16 cellular contexts compared by ENCODE assay signal in the genomic region with DNA sequence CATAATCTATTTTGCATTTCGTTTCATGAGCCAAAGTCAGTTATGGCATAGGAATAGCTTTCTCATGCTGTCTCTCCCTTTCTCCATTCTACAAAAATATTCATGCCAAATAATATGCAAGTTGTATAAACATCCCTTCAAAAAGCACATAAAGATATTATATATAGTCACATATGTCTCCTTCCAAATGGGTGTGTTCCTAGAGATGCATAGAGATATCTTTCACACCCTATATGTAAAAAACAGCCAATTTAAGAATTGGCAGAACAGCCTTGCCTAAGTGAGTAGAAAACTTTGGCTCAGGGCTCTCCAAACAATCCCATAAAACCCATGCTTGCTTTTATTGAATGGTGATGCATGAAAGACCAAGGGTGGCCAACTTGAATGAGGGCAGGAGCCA.
A peak's percentile ranks its signal among the peaks of the same experiment; 100 is the strongest.
DNase-seq lines count a peak whose midpoint lies in the region; ATAC-seq, FAIRE-seq and TF ChIP-seq lines count a peak whose summit lies in the region.
"Had no signal": no experiment of that assay in that cellular context is flagged by ENCODE, and none has a peak within 500 bp of the region (broad histone marks: within the 10 kb centered on the region; RNA-seq: fewer than 3 reads in every experiment).

No MANE protein-coding gene starts in this region.

- H3K79me1 ChIP-seq in IMR-90 (ENCODE audit: low read depth in 1 of 2, low read length in 2 of 2) (peaks cover 0 to 27% of the 10 kb centered on the region in 2 experiments; a peak in 2 of 4 replicates), mesenchymal stem cell (replicated peaks; ENCODE audit: low read length, poor library complexity, severe bottlenecking) (peaks cover 9% of the 10 kb centered on the region)

- H3K4me2 ChIP-seq in IMR-90 (ENCODE audit: low read depth, low read length): no peak overlapping the region
- no peak overlapping the region for H3K4me2 ChIP-seq in astrocyte (ENCODE audit: low read length)
- no peak overlapping the region for H3K4me2 ChIP-seq in mesenchymal stem cell (ENCODE audit: low read length, poor library complexity, severe bottlenecking)

- peak overlapping the region; percentile 84 for H3K14ac ChIP-seq in IMR-90 (replicated peaks; ENCODE audit: low read depth, low read length)
- H3K14ac ChIP-seq in mesenchymal stem cell (ENCODE audit: low read length in 2 of 2): no peak overlapping the region

- peaks cover 24% of the 10 kb centered on the region for H3K9me1 ChIP-seq in IMR-90 (ENCODE audit: insufficient read depth, low read length)

- no peaks in the 10 kb centered on the region for H4K20me1 ChIP-seq in IMR-90 (ENCODE audit: insufficient read depth, low read length)
- H4K20me1 ChIP-seq in astrocyte (ENCODE audit: insufficient read depth, low read length): no peaks in the 10 kb centered on the region

- H2AK5ac ChIP-seq in IMR-90 (ENCODE audit: low read depth, low read length): peak overlapping the region; percentile 23
- H2AK5ac ChIP-seq in mesenchymal stem cell (ENCODE audit: low read length, severe bottlenecking): peak overlapping the region; percentile 96

- H2BK5ac ChIP-seq in IMR-90 (ENCODE audit: low read depth, low read length, poor library complexity, severe bottlenecking) (no peak overlapping the region), mesenchymal stem cell (ENCODE audit: low read depth, low read length, poor library complexity, severe bottlenecking) (no peak overlapping the region)

- no TSS peak for BruUV-seq in IMR-90 (replicated peaks; lab: Mats Ljungman, UMichigan)

- H3K27me3 ChIP-seq in IMR-90 (ENCODE audit: control insufficient read depth, insufficient read depth, low read length): no peaks in the 10 kb centered on the region
- H3K27me3 ChIP-seq in astrocyte (ENCODE audit: insufficient read depth, low read length): no peaks in the 10 kb centered on the region
- no peaks in the 10 kb centered on the region for H3K27me3 ChIP-seq in mesenchymal stem cell (ENCODE audit: control insufficient read depth in 1 of 2, insufficient read depth in 1 of 2, low read length in 2 of 2)

- H2BK120ac ChIP-seq in IMR-90 (ENCODE audit: low read depth, low read length) (peak overlapping the region; percentile 97), mesenchymal stem cell (ENCODE audit: low read depth, low read length) (no peak overlapping the region)

- H2BK15ac ChIP-seq in IMR-90 (ENCODE audit: low read depth, low read length) (peak overlapping the region; percentile 75; the same call in 2 of the 3 replicates), mesenchymal stem cell (ENCODE audit: low read depth, poor library complexity, severe bottlenecking) (no peak overlapping the region)

- H3K4me3 ChIP-seq in IMR-90 (ENCODE audit: insufficient read depth, low read depth, low read length) (no peak overlapping the region), astrocyte (ENCODE audit: insufficient read depth, low read depth, low read length) (no peak overlapping the region), mesenchymal stem cell (ENCODE audit: insufficient read depth in 1 of 2, low read depth in 1 of 2, low read length in 2 of 2) (no peak overlapping the region)
- H3K4me3 ChIP-seq: GM23248 had no signal

- H3K4ac ChIP-seq in IMR-90 (ENCODE audit: low read depth, low read length) (peak overlapping the region; percentile 96; the same call in 1 of the 2 replicates), mesenchymal stem cell (ENCODE audit: low read depth in 1 of 2, low read length in 2 of 2) (no peak overlapping the region)

- intact Hi-C loops in IMR-90 (cut with micrococcal nuclease): no loop called here

- H2AK9ac ChIP-seq in IMR-90 (replicated peaks; ENCODE audit: low read depth, low read length, poor library complexity): no peak overlapping the region

- H3K23ac ChIP-seq in IMR-90 (ENCODE audit: low read depth, low read length) (peak overlapping the region; percentile 18; the same call in 1 of the 2 replicates), mesenchymal stem cell (ENCODE audit: low read length in 2 of 2) (no peak overlapping the region)

- peak overlapping the region; percentile 32; the same call in 1 of the 2 replicates for H4K5ac ChIP-seq in IMR-90 (ENCODE audit: low read depth, low read length)

- H3K36me3 ChIP-seq in IMR-90 (ENCODE audit: control insufficient read depth, insufficient read depth, low read length) (no peaks in the 10 kb centered on the region), astrocyte (ENCODE audit: insufficient read depth, low read length) (no peaks in the 10 kb centered on the region), mesenchymal stem cell (ENCODE audit: control insufficient read depth in 1 of 2, insufficient read depth in 2 of 2, low read depth in 1 of 2, low read length in 2 of 2) (no peaks in the 10 kb centered on the region)

- TF ChIP-seq POLR2A in IMR-90 (IDR thresholded peaks at IDR 0.05; ENCODE audit: low read depth, low read length): no peak

- peaks cover 8% of the 10 kb centered on the region for H3K79me2 ChIP-seq in astrocyte (ENCODE audit: insufficient read depth, low read length)

- TF ChIP-seq RAD21 in IMR-90 (IDR thresholded peaks at IDR 0.05; ENCODE audit: low read length): no peak

- POLR2A ChIA-PET in IMR-90 (lab: Charles Lee; ENCODE audit: unreplicated experiment): no interaction called here

- H3K18ac ChIP-seq in IMR-90 (ENCODE audit: low read depth, low read length) (no peak overlapping the region), mesenchymal stem cell (ENCODE audit: low read depth in 1 of 2, low read length in 2 of 2) (no peak overlapping the region)

- in situ Hi-C loops in IMR-90 (cut with MboI; ENCODE audit: low sequenced_read_pairs): no loop called here

- H3K27ac Mint-ChIP-seq in astrocyte (ENCODE audit: unreplicated experiment): peak overlapping the region; percentile 48
- no peak overlapping the region for H3K27ac Mint-ChIP-seq in glutamatergic neuron (ENCODE audit: unreplicated experiment)
- H3K27ac Mint-ChIP-seq: CD4-positive, alpha-beta T cell had no signal

- TF ChIP-seq CTCF in IMR-90 (conservative IDR thresholded peaks at IDR 0.05; ENCODE audit: low read depth, low read length): no peak
- no peak for TF ChIP-seq CTCF in astrocyte (IDR thresholded peaks at IDR 0.05; ENCODE audit: insufficient read depth, low read depth, low read length)
- no peak for TF ChIP-seq CTCF in glutamatergic neuron (IDR thresholded peaks at IDR 0.05; ENCODE audit: partially characterized antibody, unreplicated experiment)

- H3K4me1 ChIP-seq in IMR-90 (ENCODE audit: control insufficient read depth, insufficient read depth, low read length): peaks cover 26% of the 10 kb centered on the region
- peaks cover 56% of the 10 kb centered on the region for H3K4me1 ChIP-seq in astrocyte (ENCODE audit: insufficient read depth, low read length)
- peaks cover 20% of the 10 kb centered on the region for H3K4me1 ChIP-seq in mesenchymal stem cell (ENCODE audit: control insufficient read depth, insufficient read depth, low read depth, low read length)

- no peak overlapping the region for H3K9ac ChIP-seq in IMR-90 (ENCODE audit: low read depth, low read length)
- H3K9ac ChIP-seq in astrocyte (ENCODE audit: low read length): no peak overlapping the region
- no peak overlapping the region for H3K9ac ChIP-seq in mesenchymal stem cell (ENCODE audit: low read length)
- H3K9ac ChIP-seq: GM23248 had no signal

- no peak overlapping the region for H3K27ac ChIP-seq in IMR-90 (ENCODE audit: insufficient read depth, low read length)
- no peak overlapping the region for H3K27ac ChIP-seq in astrocyte (ENCODE audit: low read depth, low read length)
- peak overlapping the region; percentile 94 for H3K27ac ChIP-seq in mesenchymal stem cell (ENCODE audit: low read length, poor library complexity, severe bottlenecking)
- H3K27ac ChIP-seq: GM23248 had no signal

- CTCF ChIA-PET in IMR-90 (lab: Yijun Ruan, JAX): no interaction called here

- H3K27me3 Mint-ChIP-seq in astrocyte (ENCODE audit: low read depth, unreplicated experiment) (no peaks in the 10 kb centered on the region), glutamatergic neuron (ENCODE audit: unreplicated experiment) (peaks cover 4% of the 10 kb centered on the region)
- H3K27me3 Mint-ChIP-seq: CD4-positive, alpha-beta T cell had no signal

- H3K9me3 ChIP-seq in IMR-90 (ENCODE audit: control insufficient read depth, insufficient read depth, low read length) (peaks cover 3% of the 10 kb centered on the region; the same call in 1 of the 2 replicates), astrocyte (ENCODE audit: insufficient read depth, low read depth, low read length) (no peaks in the 10 kb centered on the region), mesenchymal stem cell (ENCODE audit: control insufficient read depth, low read length) (no peaks in the 10 kb centered on the region)

- H3K4me1 Mint-ChIP-seq in astrocyte (ENCODE audit: low read depth, unreplicated experiment) (peaks cover 78% of the 10 kb centered on the region), glutamatergic neuron (ENCODE audit: low read depth, unreplicated experiment) (peaks cover 23% of the 10 kb centered on the region)

- H3K4me3 Mint-ChIP-seq in astrocyte (ENCODE audit: unreplicated experiment) (no peak overlapping the region), glutamatergic neuron (ENCODE audit: unreplicated experiment) (no peak overlapping the region)
- H3K4me3 Mint-ChIP-seq: CD4-positive, alpha-beta T cell had no signal

- dilution Hi-C loops in IMR-90 (cut with HindIII; ENCODE audit: low sequenced_read_pairs, unreplicated experiment): no loop called here

- WGBS in IMR-90 (ENCODE audit: extremely low coverage in 2 of 2, insufficient read length in 1 of 2), 2 experiments: no CpG with 5 or more reads among the region's 1 CpG
- 71% methylated on average over 1 of the region's 1 CpG for WGBS in mesenchymal stem cell

- H4K91ac ChIP-seq in IMR-90 (ENCODE audit: insufficient read depth, low read depth, low read length): peak overlapping the region; percentile 89; the same call in 1 of the 2 replicates
- H4K91ac ChIP-seq in mesenchymal stem cell (ENCODE audit: low read length): no peak overlapping the region

- FAIRE-seq in astrocyte (lab: Jason Lieb, UNC): no peak
- FAIRE-seq: H54, HepG2 had no signal

- H3K56ac ChIP-seq in IMR-90 (ENCODE audit: extremely low read depth, insufficient read depth, low read length): no peak overlapping the region

- H3K36me3 Mint-ChIP-seq in astrocyte (ENCODE audit: low read depth, unreplicated experiment): peaks cover 1% of the 10 kb centered on the region
- H3K36me3 Mint-ChIP-seq in glutamatergic neuron (ENCODE audit: unreplicated experiment): no peaks in the 10 kb centered on the region

- peak overlapping the region in 1 of 2 experiments; percentile 70; a peak in 2 of 4 replicates for H4K8ac ChIP-seq in IMR-90 (ENCODE audit: low read depth in 2 of 2, low read length in 2 of 2)
- H4K8ac ChIP-seq in mesenchymal stem cell (ENCODE audit: low read length): no peak overlapping the region

- H2AFZ ChIP-seq in IMR-90 (replicated peaks; ENCODE audit: low read length, poor library complexity) (no peak overlapping the region), astrocyte (ENCODE audit: low read depth, low read length) (no peak overlapping the region), mesenchymal stem cell (ENCODE audit: low read depth, low read length) (no peak overlapping the region)
- H2AFZ ChIP-seq: GM23248 had no signal

- ATAC-seq in IMR-90 (ENCODE audit: low read depth) (no peak), GM19463 (IDR thresholded peaks at IDR 0.05; ENCODE audit: unreplicated experiment) (no peak), GM18517 (IDR thresholded peaks at IDR 0.05; ENCODE audit: unreplicated experiment) (no peak), HG03025 (IDR thresholded peaks at IDR 0.05; ENCODE audit: low FRiP score, unreplicated experiment) (no peak)
- ATAC-seq: HepG2 had no signal

- H2BK20ac ChIP-seq in IMR-90 (ENCODE audit: low read depth, low read length): peak overlapping the region; percentile 94

- H3K9me3 Mint-ChIP-seq in astrocyte (ENCODE audit: unreplicated experiment) (peaks cover 1% of the 10 kb centered on the region), glutamatergic neuron (ENCODE audit: unreplicated experiment) (peaks cover 11% of the 10 kb centered on the region)
- H3K9me3 Mint-ChIP-seq: CD4-positive, alpha-beta T cell had no signal

- no peak overlapping the region for H2BK12ac ChIP-seq in mesenchymal stem cell (ENCODE audit: low read length in 2 of 2)

- DNase-seq in IMR-90: no peak
- no peak for DNase-seq in astrocyte (ENCODE audit: low read depth)
- DNase-seq in mesenchymal stem cell: no peak
- DNase-seq in superior temporal gyrus (ENCODE audit: extremely low spot score): peak; percentile 52
- no peak for DNase-seq in glutamatergic neuron
- DNase-seq: AML-193; C1 segment of cervical spinal cord; Calu3; CD4-positive, alpha-beta T cell; DMS 273 treated with DMSO at 0.1 percent for 48 hours had no signal
